In the genomic region with DNA sequence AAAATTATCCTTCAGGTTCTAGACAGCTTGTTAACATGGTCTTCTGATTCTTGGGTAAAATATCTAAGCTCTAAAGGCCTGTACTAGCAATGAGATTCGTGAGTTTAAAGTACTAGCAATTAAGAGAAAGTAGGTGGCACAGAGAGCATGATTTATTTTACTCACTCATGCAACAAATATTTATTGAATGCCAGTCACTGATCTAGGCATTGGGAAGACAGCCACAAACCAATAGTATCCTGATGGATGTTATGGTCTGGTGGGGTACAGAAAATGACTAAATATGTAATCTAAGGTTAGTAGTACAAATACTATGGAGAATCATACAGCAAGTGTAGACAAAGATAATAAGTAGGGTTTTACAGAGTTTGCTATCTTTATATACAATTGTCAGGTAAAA, we compare ENCODE assay signal across 19 cellular contexts.
DNase-seq lines count a peak whose midpoint lies in the region; ATAC-seq, FAIRE-seq and TF ChIP-seq lines count a peak whose summit lies in the region.
"Had no signal": no experiment of that assay in that cellular context is flagged by ENCODE, and none has a peak within 500 bp of the region (broad histone marks: within the 10 kb centered on the region; RNA-seq: fewer than 3 reads in every experiment).

No MANE protein-coding gene starts in this region.

- H3K4me2 ChIP-seq in mammary epithelial cell (ENCODE audit: insufficient read depth, low read depth, low read length): no peak overlapping the region
- H3K4me2 ChIP-seq in astrocyte (ENCODE audit: low read length): no peak overlapping the region
- H3K4me2 ChIP-seq: BLaER1 treated with 17β-estradiol and CSF1 and Interleukin-3, amounts not matched to agents 10 nM and 100 nM had no signal

- ATAC-seq in natural killer cell: no peak
- ATAC-seq: GM12878, HCT116 had no signal

- H3K36me3 Mint-ChIP-seq in MCF 10A (ENCODE audit: insufficient read depth, unreplicated experiment): no peaks in the 10 kb centered on the region
- no peaks in the 10 kb centered on the region for H3K36me3 Mint-ChIP-seq in astrocyte (ENCODE audit: low read depth, unreplicated experiment)
- H3K36me3 Mint-ChIP-seq in natural killer cell: no peaks in the 10 kb centered on the region
- H3K36me3 Mint-ChIP-seq: CD4-positive, CD25-positive, alpha-beta regulatory T cell had no signal

- H3K27me3 Mint-ChIP-seq in MCF 10A (ENCODE audit: insufficient read depth, unreplicated experiment) (no peaks in the 10 kb centered on the region), astrocyte (ENCODE audit: low read depth, unreplicated experiment) (no peaks in the 10 kb centered on the region), natural killer cell (ENCODE audit: low read depth in 2 of 2) (no peaks in the 10 kb centered on the region)
- H3K27me3 Mint-ChIP-seq: CD4-positive, CD25-positive, alpha-beta regulatory T cell had no signal

- POLR2A ChIA-PET in MCF 10A (lab: Yijun Ruan, JAX): no interaction called here

- WGBS in mammary epithelial cell (ENCODE audit: low coverage, missing lambda C conversion rate): 0% methylated on average over 1 of the region's 1 CpG
- 60 to 82% (median 69%) methylated on average over 1 of the region's 1 CpG for WGBS in stomach, 5 donors

- no peak for TF ChIP-seq EP300 in stomach (IDR thresholded peaks at IDR 0.05)

- in situ Hi-C loops in mammary epithelial cell (cut with MboI; ENCODE audit: low sequenced_read_pairs in 2 of 2): no loop called here

- intact Hi-C loops in mammary epithelial cell (cut with micrococcal nuclease) (no loop called here), MCF 10A (cut with micrococcal nuclease) (no loop called here), stomach (cut with DNase I; ENCODE audit: low total_unique reads) (no loop called here), natural killer cell (cut with micrococcal nuclease) (no loop called here)

- dilution Hi-C loops in mammary epithelial cell (cut with HindIII; ENCODE audit: low sequenced_read_pairs): no loop called here

- H3K9me3 ChIP-seq in mammary epithelial cell (replicated peaks; ENCODE audit: insufficient read depth, low read length) (no peaks in the 10 kb centered on the region), astrocyte (ENCODE audit: insufficient read depth, low read depth, low read length) (no peaks in the 10 kb centered on the region), stomach (no peaks in the 10 kb centered on the region)
- H3K9me3 ChIP-seq: BLaER1 treated with 17β-estradiol and CSF1 and Interleukin-3, amounts not matched to agents 10 nM and 100 nM had no signal

- no peaks in the 10 kb centered on the region for H3K27me3 ChIP-seq in mammary epithelial cell (ENCODE audit: insufficient read depth, low read length)
- no peaks in the 10 kb centered on the region for H3K27me3 ChIP-seq in astrocyte (ENCODE audit: insufficient read depth, low read length)
- H3K27me3 ChIP-seq in stomach: no peaks in the 10 kb centered on the region
- H3K27me3 ChIP-seq: BLaER1 treated with 17β-estradiol and CSF1 and Interleukin-3, amounts not matched to agents 10 nM and 100 nM had no signal

- H3K79me2 ChIP-seq in mammary epithelial cell (ENCODE audit: insufficient read depth, low read length) (no peaks in the 10 kb centered on the region), astrocyte (ENCODE audit: insufficient read depth, low read length) (no peaks in the 10 kb centered on the region)

- H3K4me3 ChIP-seq in mammary epithelial cell (replicated peaks in 1 of 3; ENCODE audit: insufficient read depth in 1 of 3, low read depth in 2 of 3, low read length in 3 of 3) (no peak overlapping the region), astrocyte (ENCODE audit: insufficient read depth, low read depth, low read length) (no peak overlapping the region), stomach (no peak overlapping the region)
- H3K4me3 ChIP-seq: BLaER1 treated with 17β-estradiol and CSF1 and Interleukin-3, amounts not matched to agents 10 nM and 100 nM; GM12878; GM23248 had no signal

- H3K27ac Mint-ChIP-seq in MCF 10A (ENCODE audit: low read depth, unreplicated experiment): no peak overlapping the region
- H3K27ac Mint-ChIP-seq in astrocyte (ENCODE audit: unreplicated experiment): no peak overlapping the region
- H3K27ac Mint-ChIP-seq in natural killer cell: no peak overlapping the region
- H3K27ac Mint-ChIP-seq: CD4-positive, CD25-positive, alpha-beta regulatory T cell had no signal

- H3K4me3 Mint-ChIP-seq in MCF 10A (ENCODE audit: unreplicated experiment) (no peak overlapping the region), astrocyte (ENCODE audit: unreplicated experiment) (no peak overlapping the region), natural killer cell (no peak overlapping the region)
- H3K4me3 Mint-ChIP-seq: CD4-positive, CD25-positive, alpha-beta regulatory T cell had no signal

- DNase-seq in mammary epithelial cell: peak; percentile 14
- no peak for DNase-seq in MCF 10A (ENCODE audit: unreplicated experiment)
- DNase-seq in astrocyte (ENCODE audit: low read depth): peak; percentile 60
- peak; percentile 28 for DNase-seq in kidney tubule cell (ENCODE audit: low spot score)
- DNase-seq in stomach: no peak
- no peak for DNase-seq in activated T-cell treated with anti-CD3 and anti-CD28 coated beads, Interleukin-2, amount 50 U/mL, for 48 hours
- DNase-seq in natural killer cell: no peak
- DNase-seq in HuH-7 (ENCODE audit: low spot score): no peak
- DNase-seq: Calu3; CD4-positive, CD25-positive, alpha-beta regulatory T cell; DMS 273 treated with DMSO at 0.1 percent for 48 hours; GM23248 had no signal

- no peak overlapping the region for H3K27ac ChIP-seq in mammary epithelial cell (ENCODE audit: insufficient read depth, low read depth, low read length)
- H3K27ac ChIP-seq in astrocyte (ENCODE audit: low read depth, low read length): no peak overlapping the region
- H3K27ac ChIP-seq in stomach: no peak overlapping the region
- H3K27ac ChIP-seq: 22Rv1; BLaER1 treated with 17β-estradiol and CSF1 and Interleukin-3, amounts not matched to agents 10 nM and 100 nM; GM23248; HL-60 had no signal

- H3K4me1 Mint-ChIP-seq in MCF 10A (ENCODE audit: insufficient read depth, unreplicated experiment) (peaks cover 8% of the 10 kb centered on the region), astrocyte (ENCODE audit: low read depth, unreplicated experiment) (no peaks in the 10 kb centered on the region), natural killer cell (no peaks in the 10 kb centered on the region)
- H3K4me1 Mint-ChIP-seq: CD4-positive, CD25-positive, alpha-beta regulatory T cell had no signal

- no peak for FAIRE-seq in astrocyte (lab: Jason Lieb, UNC)
- FAIRE-seq: GM12878, GM18507, H54 had no signal

- H2AFZ ChIP-seq in mammary epithelial cell (ENCODE audit: low read depth, low read length) (no peak overlapping the region), astrocyte (ENCODE audit: low read depth, low read length) (no peak overlapping the region)
- H2AFZ ChIP-seq: GM23248 had no signal

- TF ChIP-seq POLR2A in stomach (IDR thresholded peaks at IDR 0.05): no peak

- H3K36me3 ChIP-seq in mammary epithelial cell (ENCODE audit: insufficient read depth, low read length): no peaks in the 10 kb centered on the region
- no peaks in the 10 kb centered on the region for H3K36me3 ChIP-seq in astrocyte (ENCODE audit: insufficient read depth, low read length)
- H3K36me3 ChIP-seq in stomach: no peaks in the 10 kb centered on the region
- H3K36me3 ChIP-seq: BLaER1 treated with 17β-estradiol and CSF1 and Interleukin-3, amounts not matched to agents 10 nM and 100 nM had no signal

- no peaks in the 10 kb centered on the region for H4K20me1 ChIP-seq in mammary epithelial cell (ENCODE audit: insufficient read depth, low read length)
- no peaks in the 10 kb centered on the region for H4K20me1 ChIP-seq in astrocyte (ENCODE audit: insufficient read depth, low read length)
- H4K20me1 ChIP-seq: BLaER1 treated with 17β-estradiol and CSF1 and Interleukin-3, amounts not matched to agents 10 nM and 100 nM had no signal

- H3K9ac ChIP-seq in mammary epithelial cell (ENCODE audit: insufficient read depth, low read length): no peak overlapping the region
- H3K9ac ChIP-seq in astrocyte (ENCODE audit: low read length): no peak overlapping the region
- H3K9ac ChIP-seq: BLaER1 treated with 17β-estradiol and CSF1 and Interleukin-3, amounts not matched to agents 10 nM and 100 nM; GM23248 had no signal

- TF ChIP-seq CTCF in mammary epithelial cell (conservative IDR thresholded peaks at IDR 0.05 in 1 of 2, IDR thresholded peaks at IDR 0.05 in 1 of 2; ENCODE audit: extremely low read depth in 1 of 2, insufficient read depth in 1 of 2, low read depth in 1 of 2, low read length in 2 of 2): no peak
- no peak for TF ChIP-seq CTCF in MCF 10A (IDR thresholded peaks at IDR 0.05; ENCODE audit: unreplicated experiment)
- TF ChIP-seq CTCF in astrocyte (IDR thresholded peaks at IDR 0.05; ENCODE audit: insufficient read depth, low read depth, low read length): no peak
- TF ChIP-seq CTCF in stomach (IDR thresholded peaks at IDR 0.05): no peak
- TF ChIP-seq CTCF in natural killer cell (IDR thresholded peaks at IDR 0.05): no peak

- CTCF ChIA-PET in mammary epithelial cell (lab: Charles Lee; ENCODE audit: low non-redundant PET) (no interaction called here), MCF 10A (lab: Yijun Ruan, JAX) (no interaction called here)

- BruUV-seq in mammary epithelial cell (replicated peaks; lab: Mats Ljungman, UMichigan) (no TSS peak), MCF 10A (replicated peaks; lab: Mats Ljungman, UMichigan) (no TSS peak)

- H3K4me1 ChIP-seq in mammary epithelial cell (ENCODE audit: insufficient read depth, low read length) (no peaks in the 10 kb centered on the region), astrocyte (ENCODE audit: insufficient read depth, low read length) (no peaks in the 10 kb centered on the region), stomach (no peaks in the 10 kb centered on the region)
- H3K4me1 ChIP-seq: BLaER1 treated with 17β-estradiol and CSF1 and Interleukin-3, amounts not matched to agents 10 nM and 100 nM had no signal

- no peaks in the 10 kb centered on the region for H3K9me3 Mint-ChIP-seq in MCF 10A (ENCODE audit: unreplicated experiment)
- H3K9me3 Mint-ChIP-seq in astrocyte (ENCODE audit: unreplicated experiment): no peaks in the 10 kb centered on the region
- H3K9me3 Mint-ChIP-seq in natural killer cell: peaks cover 7 to 8% of the 10 kb centered on the region in 2 donors

Comparison
In these comparisons a context has a peak if more than half of its experiments do, and no peak if none do; other contexts are left out.
1. DNase-seq: peak in mammary epithelial cell (single experiment), astrocyte (single experiment) and kidney tubule cell (single experiment); none in MCF 10A (single experiment), stomach (single experiment), activated T-cell treated with anti-CD3 and anti-CD28 coated beads, Interleukin-2, amount 50 U/mL, for 48 hours (0 of 2), natural killer cell (single experiment) and HuH-7 (single experiment).